ENCODE assay signal across 15 cellular contexts in genomic region chr3:108202080-108202479, GRCh38. TPM values are rescaled to one million over a fixed set of nuclear protein-coding genes. Genes with fewer than 3 reads are reported as not detected.
DNase-seq lines count a peak whose midpoint lies in the region; ATAC-seq lines count a peak whose summit lies in the region.
"Had no signal": no experiment of that assay in that cellular context is flagged by ENCODE, and none has a peak within 500 bp of the region (broad histone marks: within the 10 kb centered on the region; RNA-seq: fewer than 3 reads in every experiment).

No MANE protein-coding gene starts in this region.

- CTCF ChIA-PET in activated CD4-positive, alpha-beta memory T cell treated with anti-CD3 and anti-CD28 coated beads for 36 hours (lab: Charles Lee), result interaction anchor here (0.6 to 1.2 kb wide), 3 partner anchors 227 to 276 kb away, joined by 3 to 4 read pairs (median 3); no protein-coding TSS in a partner anchor
- CTCF ChIA-PET in activated CD4-positive, alpha-beta memory T cell treated with anti-CD3 and anti-CD28 coated beads, Interleukin-2, amount 10 ng/mL, durations not matched to agents 7 days and 5 days (lab: Charles Lee), result no interaction called here

- H3K27ac ChIP-seq in angular gyrus (ENCODE audit: low read depth, low read length), result peak overlapping the region; percentile 31
- H3K27ac ChIP-seq: RWPE1 had no signal

- ATAC-seq in HG02885 (IDR thresholded peaks at IDR 0.05; ENCODE audit: poor library complexity, unreplicated experiment) (peak; percentile 79), HG03139 (IDR thresholded peaks at IDR 0.05; ENCODE audit: unreplicated experiment) (no peak)
- ATAC-seq in stimulated activated memory B cell treated with anti-CD40 and anti-IgM and Interleukin-4, amounts not matched to agents 10 μg/mL and 1 μg/mL and 100 μg/mL, for 72 hours, result peak; percentile 59

- intact Hi-C loops in activated CD4-positive, alpha-beta memory T cell treated with anti-CD3 and anti-CD28 coated beads for 36 hours (cut with micrococcal nuclease), result loop anchor here (1.0 to 5.0 kb wide), 4 partner anchors 20 to 185 kb away; partner anchors contain the start of gene IFT57

- H3K4me1 Mint-ChIP-seq in activated CD4-positive, alpha-beta memory T cell treated with anti-CD3 and anti-CD28 coated beads for 36 hours (ENCODE audit: low read depth), result peaks cover 32% of the 10 kb centered on the region
- peaks cover 13% of the 10 kb centered on the region for H3K4me1 Mint-ChIP-seq in activated CD4-positive, alpha-beta memory T cell treated with anti-CD3 and anti-CD28 coated beads, Interleukin-2, amount 10 ng/mL, durations not matched to agents 7 days and 5 days
- H3K4me1 Mint-ChIP-seq in stimulated activated memory B cell treated with anti-CD40 and anti-IgM and Interleukin-4, amounts not matched to agents 10 μg/mL and 1 μg/mL and 100 μg/mL, for 72 hours, result peaks cover 40% of the 10 kb centered on the region
- H3K4me1 Mint-ChIP-seq: neural crest cell had no signal

- no peaks in the 10 kb centered on the region for H3K27me3 Mint-ChIP-seq in activated CD4-positive, alpha-beta memory T cell treated with anti-CD3 and anti-CD28 coated beads for 36 hours
- no peaks in the 10 kb centered on the region for H3K27me3 Mint-ChIP-seq in activated CD4-positive, alpha-beta memory T cell treated with anti-CD3 and anti-CD28 coated beads, Interleukin-2, amount 10 ng/mL, durations not matched to agents 7 days and 5 days
- no peaks in the 10 kb centered on the region for H3K27me3 Mint-ChIP-seq in stimulated activated memory B cell treated with anti-CD40 and anti-IgM and Interleukin-4, amounts not matched to agents 10 μg/mL and 1 μg/mL and 100 μg/mL, for 72 hours

- POLR2A ChIA-PET in activated CD4-positive, alpha-beta memory T cell treated with anti-CD3 and anti-CD28 coated beads for 36 hours (lab: Charles Lee), result interaction anchor here (1.5 kb wide), 1 partner anchor 21 kb away, joined by 4 read pairs; the partner anchor contains the start of gene IFT57
- POLR2A ChIA-PET in activated CD4-positive, alpha-beta memory T cell treated with anti-CD3 and anti-CD28 coated beads, Interleukin-2, amount 10 ng/mL, durations not matched to agents 7 days and 5 days (lab: Charles Lee), result no interaction called here

- no peak overlapping the region for H3K27ac Mint-ChIP-seq in activated CD4-positive, alpha-beta memory T cell treated with anti-CD3 and anti-CD28 coated beads for 36 hours
- no peak overlapping the region for H3K27ac Mint-ChIP-seq in activated CD4-positive, alpha-beta memory T cell treated with anti-CD3 and anti-CD28 coated beads, Interleukin-2, amount 10 ng/mL, durations not matched to agents 7 days and 5 days
- peak overlapping the region; percentile 48 for H3K27ac Mint-ChIP-seq in stimulated activated memory B cell treated with anti-CD40 and anti-IgM and Interleukin-4, amounts not matched to agents 10 μg/mL and 1 μg/mL and 100 μg/mL, for 72 hours

- peak; percentile 39 for DNase-seq in activated CD4-positive, alpha-beta memory T cell treated with anti-CD3 and anti-CD28 coated beads for 36 hours
- DNase-seq in activated CD4-positive, alpha-beta memory T cell treated with anti-CD3 and anti-CD28 coated beads, Interleukin-2, amount 10 ng/mL, durations not matched to agents 7 days and 5 days, result no peak
- no peak for DNase-seq in DMS114 treated with DMSO at 0.1 percent for 48 hours (lab: John Stamatoyannopoulos, UW; ENCODE audit: unreplicated experiment)
- no peak for DNase-seq in stimulated activated CD4-positive, alpha-beta T cell treated with anti-CD3 and anti-CD28 coated beads, Interleukin-4, amount 100 ng/mL, for 4 hours
- DNase-seq: activated CD4-positive, alpha-beta T cell treated with anti-CD3 and anti-CD28 coated beads for 4 hours; foreskin melanocyte; H7; NCI-H2029; stimulated activated CD4-positive, alpha-beta T cell treated with anti-CD3 and anti-CD28 coated beads, Interleukin-2, amount 100 ng/mL, for 48 hours had no signal

- H3K4me3 Mint-ChIP-seq in activated CD4-positive, alpha-beta memory T cell treated with anti-CD3 and anti-CD28 coated beads for 36 hours, result no peak overlapping the region
- H3K4me3 Mint-ChIP-seq in activated CD4-positive, alpha-beta memory T cell treated with anti-CD3 and anti-CD28 coated beads, Interleukin-2, amount 10 ng/mL, durations not matched to agents 7 days and 5 days, result no peak overlapping the region
- H3K4me3 Mint-ChIP-seq in stimulated activated memory B cell treated with anti-CD40 and anti-IgM and Interleukin-4, amounts not matched to agents 10 μg/mL and 1 μg/mL and 100 μg/mL, for 72 hours, result no peak overlapping the region
- H3K4me3 Mint-ChIP-seq: neural crest cell had no signal

- peaks cover 9% of the 10 kb centered on the region for H3K36me3 Mint-ChIP-seq in activated CD4-positive, alpha-beta memory T cell treated with anti-CD3 and anti-CD28 coated beads for 36 hours
- peaks cover 20% of the 10 kb centered on the region for H3K36me3 Mint-ChIP-seq in activated CD4-positive, alpha-beta memory T cell treated with anti-CD3 and anti-CD28 coated beads, Interleukin-2, amount 10 ng/mL, durations not matched to agents 7 days and 5 days (ENCODE audit: low read depth)
- H3K36me3 Mint-ChIP-seq in stimulated activated memory B cell treated with anti-CD40 and anti-IgM and Interleukin-4, amounts not matched to agents 10 μg/mL and 1 μg/mL and 100 μg/mL, for 72 hours, result peaks cover 59% of the 10 kb centered on the region

- H3K9me3 Mint-ChIP-seq in activated CD4-positive, alpha-beta memory T cell treated with anti-CD3 and anti-CD28 coated beads for 36 hours, result no peaks in the 10 kb centered on the region
- H3K9me3 Mint-ChIP-seq in activated CD4-positive, alpha-beta memory T cell treated with anti-CD3 and anti-CD28 coated beads, Interleukin-2, amount 10 ng/mL, durations not matched to agents 7 days and 5 days, result no peaks in the 10 kb centered on the region
- H3K9me3 Mint-ChIP-seq in stimulated activated memory B cell treated with anti-CD40 and anti-IgM and Interleukin-4, amounts not matched to agents 10 μg/mL and 1 μg/mL and 100 μg/mL, for 72 hours, result no peaks in the 10 kb centered on the region
- H3K9me3 Mint-ChIP-seq: neural crest cell had no signal

RNA-seq across cellular contexts. Expression of gene IFT57, which starts 20.1 kb away (rescaled TPM):
- total RNA-seq in activated CD4-positive, alpha-beta memory T cell treated with anti-CD3 and anti-CD28 coated beads for 36 hours, result 10 to 100 TPM; 29.4 to 29.6 TPM
- 10 to 100 TPM; 21.0 to 28.0 TPM for total RNA-seq in activated CD4-positive, alpha-beta memory T cell treated with anti-CD3 and anti-CD28 coated beads, Interleukin-2, amount 10 ng/mL, durations not matched to agents 7 days and 5 days
